In the genomic region with DNA sequence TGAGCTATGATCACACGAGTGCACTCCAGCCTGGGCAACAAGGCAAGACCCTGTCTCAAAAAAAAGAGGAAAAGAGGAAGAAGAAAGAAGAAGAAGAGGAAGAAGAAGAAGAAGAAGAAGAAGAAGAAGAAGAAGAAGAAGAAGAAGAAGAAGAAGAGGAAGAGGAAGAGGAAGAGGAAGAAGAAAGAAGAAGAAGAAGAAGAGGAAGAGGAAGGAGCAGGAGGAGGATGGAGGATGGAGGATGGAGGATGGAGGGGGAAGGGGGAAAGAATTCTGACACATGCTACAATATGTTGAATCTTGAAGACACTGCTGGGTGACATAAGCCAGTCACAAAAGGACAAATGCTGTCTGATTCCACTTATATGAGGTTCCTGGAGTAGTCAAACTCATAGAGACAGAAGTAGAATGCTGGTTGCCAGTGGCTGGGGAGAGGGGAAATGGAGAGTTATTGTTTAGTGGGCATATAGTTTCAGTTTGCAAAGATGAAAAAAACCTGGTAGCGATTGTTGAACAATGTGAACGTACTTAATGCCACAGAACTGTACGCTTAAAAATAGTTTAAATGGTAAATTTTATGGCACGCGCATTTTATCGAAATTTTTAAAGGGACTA, we compare ENCODE assay signal across 8 cellular contexts. TPM values are rescaled to one million over a fixed set of nuclear protein-coding genes. Genes with fewer than 3 reads are reported as not detected.
DNase-seq lines count a peak whose midpoint lies in the region; ATAC-seq and TF ChIP-seq lines count a peak whose summit lies in the region.

No MANE protein-coding gene starts in this region.

- TF ChIP-seq POLR2A in ovary (IDR thresholded peaks at IDR 0.05), result no peak

- no peak overlapping the region for H2AFZ ChIP-seq in mesenchymal stem cell (ENCODE audit: low read depth, low read length)

- H2BK5ac ChIP-seq in mesenchymal stem cell (ENCODE audit: low read depth, low read length, poor library complexity, severe bottlenecking), result no peak overlapping the region

- no peak overlapping the region for H3K4me2 ChIP-seq in mesenchymal stem cell (ENCODE audit: low read length, poor library complexity, severe bottlenecking)

- POLR2A ChIA-PET in CD8-positive, alpha-beta T cell (lab: Charles Lee), result interaction anchor here (1.0 kb wide), 1 partner anchor 9 kb away, joined by 3 read pairs; no protein-coding TSS in a partner anchor
- POLR2A ChIA-PET in HEK293 (lab: Yijun Ruan, JAX), result interaction anchor here (0.7 to 1.7 kb wide), 2 partner anchors 48 to 148 kb away, joined by 3 to 8 read pairs; a partner anchor contains a TSS

- CTCF ChIA-PET in CD8-positive, alpha-beta T cell (lab: Charles Lee), result interaction anchor here (1.0 to 6.2 kb wide), 5 partner anchors 8 to 27 kb away, joined by 3 to 48 read pairs (median 4); no protein-coding TSS in a partner anchor
- CTCF ChIA-PET in HEK293 (lab: Yijun Ruan, JAX), result interaction anchor here (0.6 to 14.1 kb wide), 32 partner anchors 10 to 974 kb away, joined by 3 to 199 read pairs (median 4); a partner anchor contains a TSS

- H2BK15ac ChIP-seq in mesenchymal stem cell (ENCODE audit: low read depth, poor library complexity, severe bottlenecking), result no peak overlapping the region

- no peaks in the 10 kb centered on the region for H3K27me3 ChIP-seq in CD8-positive, alpha-beta T cell (ENCODE audit: insufficient read depth, low read length)
- H3K27me3 ChIP-seq in mesenchymal stem cell (ENCODE audit: control insufficient read depth in 1 of 2, insufficient read depth in 1 of 2, low read length in 2 of 2) (peaks cover 39 to 51% of the 10 kb centered on the region in 2 experiments), ovary (no peaks in the 10 kb centered on the region)

- H3K4me1 ChIP-seq in CD8-positive, alpha-beta T cell (ENCODE audit: insufficient read depth, low read length), result no peaks in the 10 kb centered on the region
- H3K4me1 ChIP-seq in HEK293 (ENCODE audit: control insufficient read depth, insufficient read depth, low read length), result no peaks in the 10 kb centered on the region
- peaks cover 2% of the 10 kb centered on the region for H3K4me1 ChIP-seq in mesenchymal stem cell (ENCODE audit: control insufficient read depth, insufficient read depth, low read depth, low read length)
- H3K4me1 ChIP-seq in ovary (ENCODE audit: insufficient read depth), result no peaks in the 10 kb centered on the region

- no peak for TF ChIP-seq EP300 in ovary (IDR thresholded peaks at IDR 0.05)

- H3K36me3 ChIP-seq in CD8-positive, alpha-beta T cell (ENCODE audit: insufficient read depth, low read length), result no peaks in the 10 kb centered on the region
- no peaks in the 10 kb centered on the region for H3K36me3 ChIP-seq in HEK293 (ENCODE audit: control insufficient read depth in 2 of 2, insufficient read depth in 1 of 2, low read length in 2 of 2)
- no peaks in the 10 kb centered on the region for H3K36me3 ChIP-seq in mesenchymal stem cell (ENCODE audit: control insufficient read depth in 1 of 2, insufficient read depth in 2 of 2, low read depth in 1 of 2, low read length in 2 of 2)
- no peaks in the 10 kb centered on the region for H3K36me3 ChIP-seq in ovary

- peak overlapping the region; percentile 85 for H3K4me3 Mint-ChIP-seq in CD8-positive, alpha-beta T cell

- H3K9me3 Mint-ChIP-seq in CD8-positive, alpha-beta T cell, result no peaks in the 10 kb centered on the region

- H3K27ac Mint-ChIP-seq in CD8-positive, alpha-beta T cell, result no peak overlapping the region

- H3K4me1 Mint-ChIP-seq in CD8-positive, alpha-beta T cell (ENCODE audit: low read depth), result peaks cover 15% of the 10 kb centered on the region

- H3K9ac ChIP-seq in mesenchymal stem cell (ENCODE audit: low read length), result peak overlapping the region; percentile 35

- no peaks in the 10 kb centered on the region for H3K36me3 Mint-ChIP-seq in CD8-positive, alpha-beta T cell

- peak overlapping the region; percentile 64 for H3K4me3 ChIP-seq in CD8-positive, alpha-beta T cell (ENCODE audit: low read depth, low read length)
- H3K4me3 ChIP-seq in HEK293 (ENCODE audit: low read depth, low read length), result peak overlapping the region; percentile 39
- H3K4me3 ChIP-seq in mesenchymal stem cell (ENCODE audit: insufficient read depth in 1 of 2, low read depth in 1 of 2, low read length in 2 of 2), result peak overlapping the region in 1 of 2 experiments; percentile 65
- H3K4me3 ChIP-seq in ovary, result no peak overlapping the region

- no peak overlapping the region for H3K14ac ChIP-seq in mesenchymal stem cell (ENCODE audit: low read length in 2 of 2)

- no peak overlapping the region for H3K23ac ChIP-seq in mesenchymal stem cell (ENCODE audit: low read length in 2 of 2)

- TF ChIP-seq CTCF in CD8-positive, alpha-beta T cell (IDR thresholded peaks at IDR 0.05), result no peak
- TF ChIP-seq CTCF in HEK293 (tag by site-specific recombination; IDR thresholded peaks at IDR 0.05) (no peak), ovary (IDR thresholded peaks at IDR 0.05) (no peak), GM10266 (IDR thresholded peaks at IDR 0.05; ENCODE audit: control insufficient read depth, insufficient read depth, low read depth, missing control alignments) (no peak)

- H2BK12ac ChIP-seq in mesenchymal stem cell (ENCODE audit: low read length in 2 of 2), result no peak overlapping the region

- ATAC-seq in CD8-positive, alpha-beta T cell, result peak; percentile 37

- DNase-seq in CD8-positive, alpha-beta T cell, result no peak
- DNase-seq in activated CD4-positive, alpha-beta T cell treated with anti-CD3 and anti-CD28 coated beads, Interleukin-2, amount 50 U/mL, for 4 hours, result peak; percentile 26
- no peak for DNase-seq in mesenchymal stem cell
- no peak for DNase-seq in ovary
- DNase-seq in effector CD4-positive, alpha-beta T cell, result no peak
- no peak for DNase-seq in GM10266 (ENCODE audit: extremely low spot score)
- DNase-seq in SK-N-DZ (ENCODE audit: low spot score), result no peak

- no peak overlapping the region for H4K91ac ChIP-seq in mesenchymal stem cell (ENCODE audit: low read length)

- H4K8ac ChIP-seq in mesenchymal stem cell (ENCODE audit: low read length), result no peak overlapping the region

- no peak overlapping the region for H2BK120ac ChIP-seq in mesenchymal stem cell (ENCODE audit: low read depth, low read length)

- no peak overlapping the region for H3K18ac ChIP-seq in mesenchymal stem cell (ENCODE audit: low read depth in 1 of 2, low read length in 2 of 2)

- H3K27ac ChIP-seq in CD8-positive, alpha-beta T cell (ENCODE audit: low read depth, low read length), result peak overlapping the region; percentile 39
- H3K27ac ChIP-seq in HEK293 (ENCODE audit: extremely low read depth, low read depth, low read length), result no peak overlapping the region
- H3K27ac ChIP-seq in mesenchymal stem cell (ENCODE audit: low read length, poor library complexity, severe bottlenecking), result no peak overlapping the region
- no peak overlapping the region for H3K27ac ChIP-seq in ovary

- no peaks in the 10 kb centered on the region for H3K9me3 ChIP-seq in CD8-positive, alpha-beta T cell (ENCODE audit: low read length)
- H3K9me3 ChIP-seq in HEK293 (ENCODE audit: control insufficient read depth, insufficient read depth, low read depth, low read length) (no peaks in the 10 kb centered on the region), mesenchymal stem cell (ENCODE audit: control insufficient read depth, low read length) (no peaks in the 10 kb centered on the region), ovary (no peaks in the 10 kb centered on the region)

- intact Hi-C loops in CD8-positive, alpha-beta T cell (cut with DNase I, micrococcal nuclease), result loop anchor here in 1 of 2 experiments (1.0 to 5.0 kb wide), 3 partner anchors 47 to 1586 kb away; a partner anchor contains a TSS
- intact Hi-C loops in ovary (cut with DNase I), result no loop called here

- 91% methylated on average over 7 of the region's 7 CpGs for WGBS in mesenchymal stem cell
- WGBS in ovary, 3 donors, result 66 to 80% (median 79%) methylated on average over 7 of the region's 7 CpGs

- no peak overlapping the region for H3K4ac ChIP-seq in mesenchymal stem cell (ENCODE audit: low read depth in 1 of 2, low read length in 2 of 2)

- no peaks in the 10 kb centered on the region for H3K79me1 ChIP-seq in mesenchymal stem cell (replicated peaks; ENCODE audit: low read length, poor library complexity, severe bottlenecking)

- H2AK5ac ChIP-seq in mesenchymal stem cell (ENCODE audit: low read length, severe bottlenecking), result no peak overlapping the region

- H3K27me3 Mint-ChIP-seq in CD8-positive, alpha-beta T cell (ENCODE audit: low read depth), result peaks cover 43% of the 10 kb centered on the region

TF ChIP-seq in HEK293, 187 proteins besides CTCF, POLR2A, EP300 and RAD21 (continues in another document):
- TF ChIP-seq ZNF112 (tag by site-specific recombination; IDR thresholded peaks at IDR 0.05), result no peak
- TF ChIP-seq KLF10 (tag by site-specific recombination; IDR thresholded peaks at IDR 0.05), result no peak
- 0 out of 2 replicates have a peak, but pooled peaks have one; percentile 14 for TF ChIP-seq KLF1 (tag by site-specific recombination; IDR thresholded peaks at IDR 0.05)
- TF ChIP-seq, protein P1, sequence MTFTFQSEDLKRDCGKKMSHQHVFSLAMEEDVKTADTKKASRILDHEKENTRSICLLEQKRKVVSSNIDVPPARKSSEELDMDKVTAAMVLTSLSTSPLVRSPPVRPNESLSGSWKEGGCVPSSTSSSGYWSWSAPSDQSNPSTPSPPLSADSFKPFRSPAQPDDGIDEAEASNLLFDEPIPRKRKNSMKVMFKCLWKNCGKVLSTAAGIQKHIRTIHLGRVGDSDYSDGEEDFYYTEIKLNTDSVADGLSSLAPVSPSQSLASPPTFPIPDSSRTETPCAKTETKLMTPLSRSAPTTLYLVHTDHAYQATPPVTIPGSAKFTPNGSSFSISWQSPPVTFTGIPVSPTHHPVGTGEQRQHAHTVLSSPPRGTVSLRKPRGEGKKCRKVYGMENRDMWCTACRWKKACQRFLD (tag by site-specific recombination; IDR thresholded peaks at IDR 0.05), result no peak
- TF ChIP-seq, protein P2, sequence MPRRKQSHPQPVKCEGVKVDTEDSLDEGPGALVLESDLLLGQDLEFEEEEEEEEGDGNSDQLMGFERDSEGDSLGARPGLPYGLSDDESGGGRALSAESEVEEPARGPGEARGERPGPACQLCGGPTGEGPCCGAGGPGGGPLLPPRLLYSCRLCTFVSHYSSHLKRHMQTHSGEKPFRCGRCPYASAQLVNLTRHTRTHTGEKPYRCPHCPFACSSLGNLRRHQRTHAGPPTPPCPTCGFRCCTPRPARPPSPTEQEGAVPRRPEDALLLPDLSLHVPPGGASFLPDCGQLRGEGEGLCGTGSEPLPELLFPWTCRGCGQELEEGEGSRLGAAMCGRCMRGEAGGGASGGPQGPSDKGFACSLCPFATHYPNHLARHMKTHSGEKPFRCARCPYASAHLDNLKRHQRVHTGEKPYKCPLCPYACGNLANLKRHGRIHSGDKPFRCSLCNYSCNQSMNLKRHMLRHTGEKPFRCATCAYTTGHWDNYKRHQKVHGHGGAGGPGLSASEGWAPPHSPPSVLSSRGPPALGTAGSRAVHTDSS (tag by site-specific recombination; IDR thresholded peaks at IDR 0.05), result peak; percentile 94

RNA-seq across cellular contexts. Expression of a gene that starts 47.3 kb away (rescaled TPM):
- total RNA-seq in CD8-positive, alpha-beta T cell, result 1 to 10 TPM; 7.2 to 8.9 TPM
- polyA plus RNA-seq in mesenchymal stem cell (2013, experiment 1 of 2), result 41.9 TPM
- polyA plus RNA-seq in mesenchymal stem cell (2013, experiment 2 of 2), result 42.9 TPM
- 10 to 100 TPM; 12.8 to 20.4 (median 16.9) TPM for total RNA-seq in ovary
- polyA plus RNA-seq in ovary, result 10 to 100 TPM; 26.0 to 28.3 TPM
- 38.0 and 49.7 TPM in 2 replicates for polyA plus RNA-seq in SK-N-DZ (2014; cell fraction: cytosol; rRNA removed)
- polyA plus RNA-seq in SK-N-DZ (2014; cell fraction: nucleus; rRNA removed), result 14.8 and 28.0 TPM in 2 replicates

Comparison
In these comparisons a context has a peak if more than half of its experiments do, and no peak if none do; other contexts are left out.
1. DNase-seq: peak in activated CD4-positive, alpha-beta T cell treated with anti-CD3 and anti-CD28 coated beads, Interleukin-2, amount 50 U/mL, for 4 hours (2 of 2); none in CD8-positive, alpha-beta T cell (0 of 7), mesenchymal stem cell (single experiment), ovary (0 of 5), effector CD4-positive, alpha-beta T cell (single experiment), GM10266 (single experiment) and SK-N-DZ (single experiment).